Comparison of ENCODE assay signal across 1 cellular context in the genomic region with DNA sequence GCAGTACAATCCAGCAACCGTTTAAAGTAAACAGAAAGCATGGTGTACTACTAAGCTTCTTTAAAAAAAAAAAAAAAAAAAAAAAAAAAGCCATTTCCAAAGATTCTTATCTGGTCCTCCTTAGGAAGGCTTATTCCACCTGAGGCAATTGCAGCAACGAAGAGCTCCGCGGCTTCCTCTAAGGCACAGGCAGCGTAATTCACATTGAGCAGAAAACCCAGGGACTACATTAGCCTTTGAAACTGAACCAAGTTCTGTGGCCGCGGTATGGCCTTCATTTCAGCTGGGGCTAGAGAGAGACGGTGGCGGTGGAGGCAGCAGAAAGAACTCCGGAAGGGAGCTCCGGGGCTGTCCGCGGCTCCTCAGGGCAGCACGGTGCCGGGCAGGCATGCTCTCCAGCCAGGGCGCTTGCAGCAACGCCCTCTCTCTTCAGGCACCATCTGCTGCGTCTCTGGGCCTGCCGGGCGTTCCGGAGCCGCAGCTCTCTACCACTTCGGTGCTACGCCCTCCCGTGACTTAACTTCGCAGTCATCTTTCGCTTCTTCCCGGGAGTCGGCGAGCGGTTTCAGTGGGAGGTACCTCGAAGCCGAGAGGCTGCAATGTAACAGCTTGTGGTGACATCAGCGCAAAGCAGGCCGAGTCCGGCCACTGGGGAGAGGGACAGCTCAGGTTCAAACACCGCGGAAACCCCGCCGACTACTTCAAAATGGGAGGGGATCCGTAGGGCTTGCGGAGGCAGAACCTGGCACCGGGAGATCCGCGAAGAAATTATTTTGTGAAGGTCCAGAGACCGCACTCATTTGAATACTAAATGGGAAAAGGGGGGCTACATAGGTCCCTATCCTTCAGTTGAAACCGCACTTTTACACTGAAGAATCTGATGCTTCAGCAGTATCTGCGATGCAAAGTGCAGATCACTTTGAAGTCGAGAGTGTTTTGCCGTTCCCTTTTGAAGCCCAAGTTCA.
TF ChIP-seq lines count a peak whose summit lies in the region.

No MANE protein-coding gene starts in this region.

TF ChIP-seq in K562, 482 proteins besides CTCF, POLR2A, EP300 and RAD21 (continued from another document):
- TF ChIP-seq, protein P1, sequence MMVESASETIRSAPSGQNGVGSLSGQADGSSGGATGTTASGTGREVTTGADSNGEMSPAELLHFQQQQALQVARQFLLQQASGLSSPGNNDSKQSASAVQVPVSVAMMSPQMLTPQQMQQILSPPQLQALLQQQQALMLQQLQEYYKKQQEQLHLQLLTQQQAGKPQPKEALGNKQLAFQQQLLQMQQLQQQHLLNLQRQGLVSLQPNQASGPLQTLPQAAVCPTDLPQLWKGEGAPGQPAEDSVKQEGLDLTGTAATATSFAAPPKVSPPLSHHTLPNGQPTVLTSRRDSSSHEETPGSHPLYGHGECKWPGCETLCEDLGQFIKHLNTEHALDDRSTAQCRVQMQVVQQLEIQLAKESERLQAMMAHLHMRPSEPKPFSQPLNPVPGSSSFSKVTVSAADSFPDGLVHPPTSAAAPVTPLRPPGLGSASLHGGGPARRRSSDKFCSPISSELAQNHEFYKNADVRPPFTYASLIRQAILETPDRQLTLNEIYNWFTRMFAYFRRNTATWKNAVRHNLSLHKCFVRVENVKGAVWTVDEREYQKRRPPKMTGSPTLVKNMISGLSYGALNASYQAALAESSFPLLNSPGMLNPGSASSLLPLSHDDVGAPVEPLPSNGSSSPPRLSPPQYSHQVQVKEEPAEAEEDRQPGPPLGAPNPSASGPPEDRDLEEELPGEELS (CRISPR knock-in tag; IDR thresholded peaks at IDR 0.05; ENCODE audit: borderline replicate concordance), result peak; percentile 81; the same call in 1 of the 2 replicates
- TF ChIP-seq RFX7 (CRISPR knock-in tag; IDR thresholded peaks at IDR 0.05) (no peak), KLF1 (tag; IDR thresholded peaks at IDR 0.05) (peak; percentile 84), POLR2H (tag; IDR thresholded peaks at IDR 0.05; ENCODE audit: low read depth) (peak; percentile 73), NFRKB (IDR thresholded peaks at IDR 0.05; ENCODE audit: low read depth) (peak; percentile 71), ZNF143 (CRISPR knock-in tag; IDR thresholded peaks at IDR 0.05) (no peak), SRSF7 (optimal IDR thresholded peaks at IDR 0.05; ENCODE audit: low read depth, low read length) (no peak), TEAD2 (tag; IDR thresholded peaks at IDR 0.05) (no peak), SMAD2 (IDR thresholded peaks at IDR 0.05; ENCODE audit: low read depth, low read length) (no peak), ZC3H11A (IDR thresholded peaks at IDR 0.05; ENCODE audit: low read depth, low read length) (no peak), BCOR (IDR thresholded peaks at IDR 0.05) (peak; percentile 62), MTA1 (IDR thresholded peaks at IDR 0.05; ENCODE audit: borderline replicate concordance) (no peak), CEBPB (tag; IDR thresholded peaks at IDR 0.05) (peak; percentile 56), ZNF197 (CRISPR knock-in tag; IDR thresholded peaks at IDR 0.05; ENCODE audit: low read depth) (no peak), BRD9 (IDR thresholded peaks at IDR 0.05; ENCODE audit: low read depth, partially characterized antibody) (peak; percentile 8), GTF2F1 (IDR thresholded peaks at IDR 0.05; ENCODE audit: low read depth, low read length) (no peak), SIN3A (IDR thresholded peaks at IDR 0.05; ENCODE audit: borderline replicate concordance in 2 of 2, control insufficient read depth in 1 of 2, low read depth in 2 of 2, low read length in 2 of 2) (peak; percentile 3 to 11; a peak in 1 of 4 replicates)
- TF ChIP-seq, protein P2, sequence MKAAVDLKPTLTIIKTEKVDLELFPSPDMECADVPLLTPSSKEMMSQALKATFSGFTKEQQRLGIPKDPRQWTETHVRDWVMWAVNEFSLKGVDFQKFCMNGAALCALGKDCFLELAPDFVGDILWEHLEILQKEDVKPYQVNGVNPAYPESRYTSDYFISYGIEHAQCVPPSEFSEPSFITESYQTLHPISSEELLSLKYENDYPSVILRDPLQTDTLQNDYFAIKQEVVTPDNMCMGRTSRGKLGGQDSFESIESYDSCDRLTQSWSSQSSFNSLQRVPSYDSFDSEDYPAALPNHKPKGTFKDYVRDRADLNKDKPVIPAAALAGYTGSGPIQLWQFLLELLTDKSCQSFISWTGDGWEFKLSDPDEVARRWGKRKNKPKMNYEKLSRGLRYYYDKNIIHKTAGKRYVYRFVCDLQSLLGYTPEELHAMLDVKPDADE (conservative IDR thresholded peaks at IDR 0.05; ENCODE audit: control insufficient read depth, low read depth, low read length), result no peak
- TF ChIP-seq, protein P3, sequence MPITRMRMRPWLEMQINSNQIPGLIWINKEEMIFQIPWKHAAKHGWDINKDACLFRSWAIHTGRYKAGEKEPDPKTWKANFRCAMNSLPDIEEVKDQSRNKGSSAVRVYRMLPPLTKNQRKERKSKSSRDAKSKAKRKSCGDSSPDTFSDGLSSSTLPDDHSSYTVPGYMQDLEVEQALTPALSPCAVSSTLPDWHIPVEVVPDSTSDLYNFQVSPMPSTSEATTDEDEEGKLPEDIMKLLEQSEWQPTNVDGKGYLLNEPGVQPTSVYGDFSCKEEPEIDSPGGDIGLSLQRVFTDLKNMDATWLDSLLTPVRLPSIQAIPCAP (CRISPR knock-in tag; IDR thresholded peaks at IDR 0.05; ENCODE audit: borderline replicate concordance), result no peak
- TF ChIP-seq, protein P4, sequence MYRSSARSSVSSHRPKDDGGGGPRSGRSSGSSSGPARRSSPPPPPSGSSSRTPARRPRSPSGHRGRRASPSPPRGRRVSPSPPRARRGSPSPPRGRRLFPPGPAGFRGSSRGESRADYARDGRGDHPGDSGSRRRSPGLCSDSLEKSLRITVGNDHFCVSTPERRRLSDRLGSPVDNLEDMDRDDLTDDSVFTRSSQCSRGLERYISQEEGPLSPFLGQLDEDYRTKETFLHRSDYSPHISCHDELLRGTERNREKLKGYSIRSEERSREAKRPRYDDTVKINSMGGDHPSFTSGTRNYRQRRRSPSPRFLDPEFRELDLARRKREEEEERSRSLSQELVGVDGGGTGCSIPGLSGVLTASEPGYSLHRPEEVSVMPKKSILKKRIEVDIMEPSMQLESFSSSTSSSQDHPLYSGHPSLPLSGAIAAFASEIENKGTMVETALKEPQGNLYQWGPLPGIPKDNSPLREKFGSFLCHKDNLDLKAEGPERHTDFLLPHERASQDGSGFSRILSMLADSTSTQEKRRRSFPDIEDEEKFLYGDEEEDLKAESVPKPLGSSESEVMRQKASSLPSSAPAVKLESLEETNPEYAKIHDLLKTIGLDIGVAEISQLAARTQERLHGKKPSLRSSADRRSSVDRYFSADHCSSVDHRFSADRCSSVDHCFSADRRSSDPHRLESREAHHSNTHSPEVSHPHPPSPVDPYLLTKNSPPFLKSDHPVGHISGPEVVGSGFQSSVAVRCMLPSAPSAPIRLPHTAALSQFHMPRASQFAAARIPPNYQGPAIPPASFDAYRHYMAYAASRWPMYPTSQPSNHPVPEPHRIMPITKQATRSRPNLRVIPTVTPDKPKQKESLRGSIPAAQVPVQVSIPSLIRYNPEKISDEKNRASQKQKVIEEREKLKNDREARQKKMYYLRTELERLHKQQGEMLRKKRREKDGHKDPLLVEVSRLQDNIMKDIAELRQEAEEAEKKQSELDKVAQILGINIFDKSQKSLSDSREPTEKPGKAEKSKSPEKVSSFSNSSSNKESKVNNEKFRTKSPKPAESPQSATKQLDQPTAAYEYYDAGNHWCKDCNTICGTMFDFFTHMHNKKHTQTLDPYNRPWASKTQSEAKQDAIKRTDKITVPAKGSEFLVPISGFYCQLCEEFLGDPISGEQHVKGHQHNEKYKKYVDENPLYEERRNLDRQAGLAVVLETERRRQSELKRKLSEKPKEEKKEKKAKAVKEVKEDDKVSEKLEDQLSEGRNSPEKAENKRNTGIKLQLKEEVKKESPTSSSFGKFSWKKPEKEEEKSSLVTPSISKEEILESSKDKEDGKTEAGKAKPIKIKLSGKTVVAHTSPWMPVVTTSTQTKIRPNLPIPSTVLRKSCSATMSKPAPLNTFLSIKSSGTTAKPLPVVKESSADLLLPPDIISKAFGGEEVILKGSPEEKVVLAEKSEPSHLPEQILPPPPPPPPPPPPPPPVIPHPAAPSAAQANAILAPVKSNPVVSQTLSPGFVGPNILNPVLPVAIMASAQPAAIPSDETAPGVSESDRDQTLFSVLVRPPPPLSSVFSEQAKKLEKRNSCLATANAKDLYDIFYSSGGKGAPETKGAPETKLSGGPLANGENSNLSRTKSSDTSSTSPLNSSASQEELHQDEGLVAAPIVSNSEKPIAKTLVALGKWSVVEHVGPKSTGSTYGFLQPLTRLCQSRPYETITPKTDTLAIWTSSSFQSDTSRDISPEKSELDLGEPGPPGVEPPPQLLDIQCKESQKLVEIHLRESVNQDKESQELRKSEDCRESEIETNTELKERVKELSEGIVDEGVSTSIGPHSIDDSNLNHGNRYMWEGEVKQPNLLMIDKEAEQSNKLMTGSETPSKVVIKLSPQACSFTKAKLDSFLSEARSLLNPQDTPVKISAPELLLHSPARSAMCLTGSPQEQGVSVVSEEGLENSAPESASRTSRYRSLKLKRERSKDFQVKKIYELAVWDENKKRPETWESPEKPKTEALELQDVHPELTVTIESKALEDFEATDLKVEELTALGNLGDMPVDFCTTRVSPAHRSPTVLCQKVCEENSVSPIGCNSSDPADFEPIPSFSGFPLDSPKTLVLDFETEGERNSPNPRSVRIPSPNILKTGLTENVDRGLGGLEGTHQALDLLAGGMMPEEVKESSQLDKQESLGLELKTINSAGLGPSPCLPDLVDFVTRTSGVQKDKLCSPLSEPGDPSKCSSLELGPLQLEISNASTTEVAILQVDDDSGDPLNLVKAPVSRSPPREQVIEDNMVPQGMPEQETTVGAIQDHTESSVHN (IDR thresholded peaks at IDR 0.05; ENCODE audit: borderline replicate concordance in 1 of 2, low read depth in 1 of 2), result 0 out of 4 replicates have a peak, but pooled peaks of 1 of the 2 experiments have one; percentile 17
- TF ChIP-seq, protein P5, sequence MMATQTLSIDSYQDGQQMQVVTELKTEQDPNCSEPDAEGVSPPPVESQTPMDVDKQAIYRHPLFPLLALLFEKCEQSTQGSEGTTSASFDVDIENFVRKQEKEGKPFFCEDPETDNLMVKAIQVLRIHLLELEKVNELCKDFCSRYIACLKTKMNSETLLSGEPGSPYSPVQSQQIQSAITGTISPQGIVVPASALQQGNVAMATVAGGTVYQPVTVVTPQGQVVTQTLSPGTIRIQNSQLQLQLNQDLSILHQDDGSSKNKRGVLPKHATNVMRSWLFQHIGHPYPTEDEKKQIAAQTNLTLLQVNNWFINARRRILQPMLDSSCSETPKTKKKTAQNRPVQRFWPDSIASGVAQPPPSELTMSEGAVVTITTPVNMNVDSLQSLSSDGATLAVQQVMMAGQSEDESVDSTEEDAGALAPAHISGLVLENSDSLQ (IDR thresholded peaks at IDR 0.05), result peak; percentile 76
- TF ChIP-seq, protein P6, sequence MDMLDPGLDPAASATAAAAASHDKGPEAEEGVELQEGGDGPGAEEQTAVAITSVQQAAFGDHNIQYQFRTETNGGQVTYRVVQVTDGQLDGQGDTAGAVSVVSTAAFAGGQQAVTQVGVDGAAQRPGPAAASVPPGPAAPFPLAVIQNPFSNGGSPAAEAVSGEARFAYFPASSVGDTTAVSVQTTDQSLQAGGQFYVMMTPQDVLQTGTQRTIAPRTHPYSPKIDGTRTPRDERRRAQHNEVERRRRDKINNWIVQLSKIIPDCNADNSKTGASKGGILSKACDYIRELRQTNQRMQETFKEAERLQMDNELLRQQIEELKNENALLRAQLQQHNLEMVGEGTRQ (CRISPR knock-in tag; IDR thresholded peaks at IDR 0.05), result no peak
